9 cellular contexts compared by ENCODE assay signal in genomic region chr1:3483801-3484444, GRCh38. TPM values are rescaled to one million over a fixed set of nuclear protein-coding genes. Genes with fewer than 3 reads are reported as not detected.
DNase-seq lines count a peak whose midpoint lies in the region; ATAC-seq and TF ChIP-seq lines count a peak whose summit lies in the region.
"Had no signal": no experiment of that assay in that cellular context is flagged by ENCODE, and none has a peak within 500 bp of the region (broad histone marks: within the 10 kb centered on the region; RNA-seq: fewer than 3 reads in every experiment).

No MANE protein-coding gene starts in this region.

- H3K4me2 ChIP-seq in KMS-11, result no peak overlapping the region
- H3K4me2 ChIP-seq in fibroblast of lung (ENCODE audit: extremely low read depth, insufficient read depth, low read length), result no peak overlapping the region

- H3K36me3 ChIP-seq in KMS-11 (ENCODE audit: insufficient read depth), result no peaks in the 10 kb centered on the region
- H3K36me3 ChIP-seq in fibroblast of lung (ENCODE audit: control insufficient read depth, insufficient read depth, low read length), result no peaks in the 10 kb centered on the region

- no peaks in the 10 kb centered on the region for H3K9me3 ChIP-seq in fibroblast of lung (ENCODE audit: control insufficient read depth, insufficient read depth, low read depth, low read length)

- H3K4me3 ChIP-seq in KMS-11 (IDR thresholded peaks at IDR 0.05; ENCODE audit: insufficient read depth, low read depth, low read length), result no peak overlapping the region
- H3K4me3 ChIP-seq in fibroblast of lung (replicated peaks in 1 of 4; ENCODE audit: control extremely low read depth in 1 of 4, insufficient read depth in 1 of 4, low read depth in 3 of 4, low read length in 4 of 4), result no peak overlapping the region

- H3K9me3 Mint-ChIP-seq in osteocyte (ENCODE audit: unreplicated experiment), result peaks cover 7% of the 10 kb centered on the region

- DNase-seq in D341Med (ENCODE audit: low spot score) (peak; percentile 85), fibroblast of lung (ENCODE audit: low read depth in 2 of 2) (no peak), osteocyte (ENCODE audit: extremely low spot score, unreplicated experiment) (no peak)
- peak; percentile 81 for DNase-seq in activated CD8-positive, alpha-beta memory T cell treated with anti-CD3 and anti-CD28 coated beads, Interleukin-2, amount 50 U/mL, for 48 hours

- H3K27ac ChIP-seq in KMS-11, result no peak overlapping the region
- H3K27ac ChIP-seq in fibroblast of lung (ENCODE audit: insufficient read depth, low read length), result no peak overlapping the region

- H3K27me3 Mint-ChIP-seq in osteocyte (ENCODE audit: unreplicated experiment), result no peaks in the 10 kb centered on the region

- H3K9ac ChIP-seq in KMS-11 (no peak overlapping the region), fibroblast of lung (ENCODE audit: insufficient read depth, low read length) (no peak overlapping the region)

- no peaks in the 10 kb centered on the region for H3K79me2 ChIP-seq in KMS-11 (ENCODE audit: insufficient read depth, low read depth)
- H3K79me2 ChIP-seq in fibroblast of lung (ENCODE audit: control insufficient read depth, insufficient read depth, low read length), result no peaks in the 10 kb centered on the region

- TF ChIP-seq CTCF in KMS-11 (conservative IDR thresholded peaks at IDR 0.05; ENCODE audit: low read depth, low read length), result peak; percentile 63
- TF ChIP-seq CTCF in fibroblast of lung (conservative IDR thresholded peaks at IDR 0.05 in 1 of 2, IDR thresholded peaks at IDR 0.05 in 1 of 2; ENCODE audit: low read depth in 1 of 2, low read length in 2 of 2), result peak; percentile 81 to 86
- TF ChIP-seq CTCF in osteocyte (IDR thresholded peaks at IDR 0.05), result peak; percentile 75

- peaks cover 5% of the 10 kb centered on the region for H3K4me1 Mint-ChIP-seq in osteocyte (ENCODE audit: unreplicated experiment)

- H3K27me3 ChIP-seq in KMS-11 (ENCODE audit: insufficient read depth, low read depth) (peaks cover 82% of the 10 kb centered on the region), fibroblast of lung (ENCODE audit: control insufficient read depth, insufficient read depth, low read length) (no peaks in the 10 kb centered on the region)

- H3K36me3 Mint-ChIP-seq in osteocyte (ENCODE audit: unreplicated experiment), result peaks cover 11% of the 10 kb centered on the region

- no peak overlapping the region for H3K27ac Mint-ChIP-seq in osteocyte (ENCODE audit: unreplicated experiment)

- H3K4me3 Mint-ChIP-seq in osteocyte (ENCODE audit: unreplicated experiment), result no peak overlapping the region
- H3K4me3 Mint-ChIP-seq: IgD-negative memory B cell had no signal

- H2AFZ ChIP-seq in KMS-11 (ENCODE audit: low read depth), result no peak overlapping the region
- H2AFZ ChIP-seq in fibroblast of lung (ENCODE audit: low read length), result no peak overlapping the region

- H4K20me1 ChIP-seq in KMS-11 (ENCODE audit: insufficient read depth) (no peaks in the 10 kb centered on the region), fibroblast of lung (ENCODE audit: control insufficient read depth, extremely low read depth, insufficient read depth, low read length) (no peaks in the 10 kb centered on the region)

- ATAC-seq in GM21786 (IDR thresholded peaks at IDR 0.05; ENCODE audit: unreplicated experiment), result no peak
- no peak for ATAC-seq in GM18909 (IDR thresholded peaks at IDR 0.05; ENCODE audit: poor library complexity, unreplicated experiment)
- ATAC-seq in GM21526 (IDR thresholded peaks at IDR 0.05; ENCODE audit: low FRiP score, unreplicated experiment), result no peak

- H3K4me1 ChIP-seq in KMS-11 (ENCODE audit: low read depth, poor library complexity, severe bottlenecking), result no peaks in the 10 kb centered on the region
- H3K4me1 ChIP-seq in fibroblast of lung (ENCODE audit: control insufficient read depth, extremely low read depth, insufficient read depth, low read length), result no peaks in the 10 kb centered on the region

RNA-seq across cellular contexts. Expression of gene ARHGEF16, which starts 29.5 kb away (rescaled TPM):
- total RNA-seq in fibroblast of lung (under 0.01 and 0.17 TPM in 2 replicates), osteocyte (3.2 and 4.3 TPM in 2 replicates)
- 0.02 and 0.21 TPM in 2 replicates for polyA plus RNA-seq in fibroblast of lung
- 0.18 TPM in 1 of 2 replicates, not detected in the other for polyA plus RNA-seq in fibroblast of lung (2012)
- 0.15 TPM in 1 of 2 replicates, not detected in the other for polyA minus RNA-seq in fibroblast of lung (ENCODE audit: low replicate concordance)
- polyA plus RNA-seq: IgD-negative memory B cell had no signal

Comparison
In these comparisons a context has a peak if more than half of its experiments do, and no peak if none do; other contexts are left out.
1. DNase-seq: peak in D341Med (single experiment) and activated CD8-positive, alpha-beta memory T cell treated with anti-CD3 and anti-CD28 coated beads, Interleukin-2, amount 50 U/mL, for 48 hours (single experiment); none in fibroblast of lung (0 of 2) and osteocyte (single experiment).
2. Peak in every context shown above with its lines, with median percentiles within 50 percentile points of each other: CTCF ChIP-seq.